ENCODE assay signal across 1 cellular context in genomic region chr12:80860928-80861327, GRCh38.
TF ChIP-seq lines count a peak whose summit lies in the region.

No MANE protein-coding gene starts in this region.

TF ChIP-seq in IMR-90, 13 proteins besides CTCF, POLR2A, EP300 and RAD21 (continued from another document):
- TF ChIP-seq USF2 (IDR thresholded peaks at IDR 0.05; ENCODE audit: low read depth, low read length) (no peak), NFE2L2 (IDR thresholded peaks at IDR 0.05; ENCODE audit: low read depth, low read length) (no peak), MXI1 (IDR thresholded peaks at IDR 0.05; ENCODE audit: borderline replicate concordance, low read depth, low read length) (no peak), RFX5 (IDR thresholded peaks at IDR 0.05; ENCODE audit: low read depth, low read length) (no peak), CEBPB (IDR thresholded peaks at IDR 0.05; ENCODE audit: low read depth, low read length) (no peak), MAZ (IDR thresholded peaks at IDR 0.05; ENCODE audit: borderline replicate concordance, low read depth, low read length) (no peak), MAFK (IDR thresholded peaks at IDR 0.05; ENCODE audit: low read depth, low read length) (no peak), RCOR1 (IDR thresholded peaks at IDR 0.05; ENCODE audit: insufficient replicate concordance, low read length) (no peak), ELK1 (IDR thresholded peaks at IDR 0.05; ENCODE audit: borderline replicate concordance, low read depth, low read length) (no peak)
